ENCODE assay signal across 23 cellular contexts in the genomic region with DNA sequence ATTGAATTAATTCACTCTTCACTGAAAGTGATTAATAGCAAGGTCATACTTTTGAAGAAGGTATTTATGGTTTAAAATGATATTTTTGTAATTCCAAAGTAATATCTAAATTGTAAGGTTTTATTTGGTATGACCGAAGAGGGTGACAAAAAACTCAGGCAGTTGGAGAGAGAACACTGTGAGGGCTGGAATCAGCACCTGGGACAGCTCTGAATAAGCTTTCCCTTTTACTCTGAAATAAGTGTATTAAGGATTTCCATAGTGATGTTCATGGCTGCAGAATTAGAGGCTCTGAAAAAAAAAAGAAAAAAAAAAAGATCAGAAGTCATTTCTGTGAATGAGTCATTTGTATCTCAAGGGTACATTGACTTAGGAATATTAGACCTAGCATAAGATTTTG.
DNase-seq lines count a peak whose midpoint lies in the region; ATAC-seq and TF ChIP-seq lines count a peak whose summit lies in the region.
"Had no signal": no experiment of that assay in that cellular context is flagged by ENCODE, and none has a peak within 500 bp of the region (broad histone marks: within the 10 kb centered on the region; RNA-seq: fewer than 3 reads in every experiment).

No MANE protein-coding gene starts in this region.

- no peaks in the 10 kb centered on the region for H3K9me3 ChIP-seq in SJCRH30 (replicated peaks)
- H3K9me3 ChIP-seq: right atrium auricular region had no signal

- no peaks in the 10 kb centered on the region for H3K36me3 ChIP-seq in SJCRH30
- H3K36me3 ChIP-seq: right atrium auricular region had no signal

- ATAC-seq in omental fat pad (ENCODE audit: low FRiP score): no peak
- no peak for ATAC-seq in HG02678 (IDR thresholded peaks at IDR 0.05; ENCODE audit: unreplicated experiment)
- ATAC-seq: CD8-positive, alpha-beta T cell; naive thymus-derived CD4-positive, alpha-beta T cell; stimulated activated naive CD8-positive, alpha-beta T cell treated with anti-CD3 and anti-CD28 coated beads, Interleukin-15, Interleukin-2, amounts not matched to agents 100 U/mL and 50 U/mL, for 24 hours had no signal

- TF ChIP-seq CTCF in GM10248 (IDR thresholded peaks at IDR 0.05; ENCODE audit: control extremely low read depth, extremely low read depth, low read depth, missing control alignments) (no peak), omental fat pad (IDR thresholded peaks at IDR 0.05) (no peak)

- H3K27ac ChIP-seq in SJCRH30: no peak overlapping the region
- H3K27ac ChIP-seq: coronary artery, right atrium auricular region had no signal

- no peak overlapping the region for H3K4me3 ChIP-seq in SJCRH30
- H3K4me3 ChIP-seq: coronary artery, right atrium auricular region had no signal

- in situ Hi-C loops in Caki2 (cut with HindIII; ENCODE audit: low pct_unique_long_range_greater_than_20kb, low sequenced_read_pairs): no loop called here

- no peaks in the 10 kb centered on the region for H3K4me1 ChIP-seq in SJCRH30
- H3K4me1 ChIP-seq: right atrium auricular region had no signal

- POLR2A ChIA-PET in GM10248 (lab: Yijun Ruan, JAX): no interaction called here

- peak; percentile 5 for DNase-seq in Caki2 (ENCODE audit: low read depth)
- peak; percentile 12 for DNase-seq in HuH-7.5 (ENCODE audit: low spot score)
- DNase-seq in SJCRH30: peak; percentile 4 to 44
- DNase-seq in left kidney (ENCODE audit: low read depth, low spot score): peak; percentile 74
- DNase-seq in GM10248 (ENCODE audit: extremely low spot score): no peak
- no peak for DNase-seq in omental fat pad (ENCODE audit: low spot score)
- DNase-seq in NCI-H526 treated with DMSO at 0.1 percent for 48 hours (lab: John Stamatoyannopoulos, UW): no peak
- DNase-seq: activated B cell treated with CpG ODN at 0.5 μM for 24 hours; activated CD4-positive, alpha-beta T cell treated with anti-CD3 and anti-CD28 coated beads, Interleukin-2, amount 50 U/mL, for 4 hours; activated CD8-positive, alpha-beta memory T cell treated with anti-CD3 and anti-CD28 coated beads, Interleukin-2, amount 50 U/mL, for 4 hours; CD8-positive, alpha-beta T cell; DND-41; IMR-90; MM.1S; naive thymus-derived CD4-positive, alpha-beta T cell; NCI-H187 treated with DMSO at 0.1 percent for 48 hours; NCI-H774; SIG-M5; stimulated activated CD4-positive, alpha-beta T cell treated with anti-CD3 and anti-CD28 coated beads, Interleukin-4, amount 100 ng/mL, for 24 hours; stimulated activated naive CD8-positive, alpha-beta T cell treated with anti-CD3 and anti-CD28 coated beads, Interleukin-15, Interleukin-2, amounts not matched to agents 100 U/mL and 50 U/mL, for 24 hours had no signal

- H3K27me3 ChIP-seq in SJCRH30: no peaks in the 10 kb centered on the region
- H3K27me3 ChIP-seq: right atrium auricular region had no signal

- CTCF ChIA-PET in GM10248 (lab: Yijun Ruan, JAX): interaction anchor here (1.3 kb wide), 1 partner anchor 31 kb away, joined by 3 read pairs; no protein-coding TSS in a partner anchor

Comparison
In these comparisons a context has a peak if more than half of its experiments do, and no peak if none do; other contexts are left out.
1. DNase-seq: peak in Caki2 (single experiment), HuH-7.5 (single experiment), SJCRH30 (2 of 2) and left kidney (single experiment); none in GM10248 (single experiment), omental fat pad (single experiment) and NCI-H526 treated with DMSO at 0.1 percent for 48 hours (single experiment).